ENCODE assay signal across 1 cellular context in the genomic region with DNA sequence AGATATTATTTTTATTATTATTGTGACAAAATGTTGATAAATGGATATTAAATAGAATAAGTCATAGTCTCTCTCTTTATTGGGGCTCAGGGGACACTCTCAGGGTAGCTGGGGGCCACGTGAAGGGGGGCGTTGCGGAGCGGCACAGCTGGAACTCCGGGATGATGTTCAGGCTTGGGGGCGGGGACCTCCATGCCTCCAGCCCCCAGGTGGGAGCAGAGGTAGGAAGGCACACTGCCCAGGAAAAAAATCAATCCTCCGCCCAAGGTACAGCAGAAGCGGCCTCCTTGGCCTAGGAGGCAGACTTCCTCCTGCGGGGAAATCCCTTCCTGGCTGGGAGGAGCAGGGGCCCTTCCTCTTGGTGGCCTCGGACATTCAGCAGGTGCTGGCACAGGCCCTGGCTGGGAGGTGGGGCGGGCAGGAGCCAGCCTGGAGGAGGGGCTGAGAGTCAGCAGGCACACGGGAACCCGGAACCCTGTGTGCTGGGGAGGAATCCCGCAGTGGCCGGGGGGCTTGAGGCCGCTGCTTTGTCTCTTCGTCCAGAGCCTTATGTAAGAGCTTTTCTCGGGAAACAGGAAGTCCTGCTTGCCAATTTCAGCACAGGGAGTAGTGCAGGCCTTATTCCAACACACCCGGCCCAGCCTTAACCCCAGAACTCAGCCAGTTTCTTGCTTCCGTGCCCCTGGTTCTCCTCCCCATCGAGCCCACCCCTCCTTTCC.
TF ChIP-seq lines count a peak whose summit lies in the region.

No MANE protein-coding gene starts in this region.

TF ChIP-seq in K562, 482 proteins besides CTCF, POLR2A, EP300 and RAD21:
- TF ChIP-seq PHF8 (IDR thresholded peaks at IDR 0.05; ENCODE audit: borderline replicate concordance, low read length): peak; percentile 24; the same call in 1 of the 2 replicates
- peak; percentile 63 for TF ChIP-seq ZFX (CRISPR knock-in tag; IDR thresholded peaks at IDR 0.05)
- no peak for TF ChIP-seq ZNF239 (CRISPR knock-in tag; IDR thresholded peaks at IDR 0.05)
- TF ChIP-seq ZNF134 (CRISPR knock-in tag; conservative IDR thresholded peaks at IDR 0.05): 0 out of 2 replicates have a peak, but pooled peaks have one; percentile 28
